Comparison of ENCODE assay signal across 1 cellular context in genomic region chr10:491667-492424, GRCh38.
TF ChIP-seq lines count a peak whose summit lies in the region.

No MANE protein-coding gene starts in this region.

TF ChIP-seq in GM23338, 12 proteins besides CTCF, POLR2A, EP300 and RAD21:
- TF ChIP-seq ZNF462 (CRISPR knock-in tag; IDR thresholded peaks at IDR 0.05) (no peak), REST (IDR thresholded peaks at IDR 0.05; ENCODE audit: unreplicated experiment) (no peak), ZNF114 (CRISPR knock-in tag; IDR thresholded peaks at IDR 0.05) (no peak), EZH2phosphoT487 (IDR thresholded peaks at IDR 0.05; ENCODE audit: unreplicated experiment) (no peak), ZNF331 (CRISPR knock-in tag; IDR thresholded peaks at IDR 0.05; ENCODE audit: low read depth) (no peak), STAT1 (IDR thresholded peaks at IDR 0.05; ENCODE audit: unreplicated experiment) (no peak), JUNB (IDR thresholded peaks at IDR 0.05; ENCODE audit: unreplicated experiment) (no peak), POLR2AphosphoS5 (IDR thresholded peaks at IDR 0.05; ENCODE audit: low read depth) (no peak), CREB1 (CRISPR knock-in tag; IDR thresholded peaks at IDR 0.05; ENCODE audit: low read depth) (no peak), NANOG (IDR thresholded peaks at IDR 0.05; ENCODE audit: borderline replicate concordance) (no peak), EZH2 (IDR thresholded peaks at IDR 0.05; ENCODE audit: low read depth, unreplicated experiment) (no peak)
- TF ChIP-seq, protein P1, sequence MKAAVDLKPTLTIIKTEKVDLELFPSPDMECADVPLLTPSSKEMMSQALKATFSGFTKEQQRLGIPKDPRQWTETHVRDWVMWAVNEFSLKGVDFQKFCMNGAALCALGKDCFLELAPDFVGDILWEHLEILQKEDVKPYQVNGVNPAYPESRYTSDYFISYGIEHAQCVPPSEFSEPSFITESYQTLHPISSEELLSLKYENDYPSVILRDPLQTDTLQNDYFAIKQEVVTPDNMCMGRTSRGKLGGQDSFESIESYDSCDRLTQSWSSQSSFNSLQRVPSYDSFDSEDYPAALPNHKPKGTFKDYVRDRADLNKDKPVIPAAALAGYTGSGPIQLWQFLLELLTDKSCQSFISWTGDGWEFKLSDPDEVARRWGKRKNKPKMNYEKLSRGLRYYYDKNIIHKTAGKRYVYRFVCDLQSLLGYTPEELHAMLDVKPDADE (IDR thresholded peaks at IDR 0.05): no peak
